Comparison of ENCODE assay signal across 12 cellular contexts in the genomic region with DNA sequence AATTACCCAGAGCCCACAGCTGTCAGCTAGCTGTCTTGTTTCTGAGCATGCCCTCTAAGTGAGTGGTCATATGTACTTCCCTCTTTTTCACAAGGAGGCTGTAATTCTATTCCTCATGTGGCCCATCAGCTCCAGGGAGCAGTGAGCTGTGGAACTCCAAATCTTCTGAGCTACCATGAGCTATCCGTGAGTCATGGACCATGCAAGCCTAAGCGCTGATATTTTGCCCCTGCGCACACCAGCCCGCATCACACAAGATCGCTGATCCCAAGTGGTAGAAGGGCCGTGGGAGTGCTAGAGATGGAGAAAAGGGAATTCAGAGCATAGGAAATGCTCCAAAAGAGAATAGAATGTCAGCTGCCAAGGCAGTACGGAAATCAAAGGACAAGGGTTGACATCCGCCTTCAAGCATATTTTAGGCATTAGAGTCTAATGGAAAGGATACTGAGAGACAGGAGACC. TPM values are rescaled to one million over a fixed set of nuclear protein-coding genes. Genes with fewer than 3 reads are reported as not detected.
DNase-seq lines count a peak whose midpoint lies in the region; ATAC-seq, FAIRE-seq and TF ChIP-seq lines count a peak whose summit lies in the region.
"Had no signal": no experiment of that assay in that cellular context is flagged by ENCODE, and none has a peak within 500 bp of the region (broad histone marks: within the 10 kb centered on the region; RNA-seq: fewer than 3 reads in every experiment).

No MANE protein-coding gene starts in this region.

- H3K4me3 ChIP-seq in bronchial epithelial cell (ENCODE audit: low read depth, low read length) (no peak overlapping the region), Peyer's patch (no peak overlapping the region)

- no peak overlapping the region for H3K27ac ChIP-seq in Peyer's patch

- FAIRE-seq in bronchial epithelial cell (lab: Jason Lieb, UNC), result no peak

- peaks cover 0 to 17% (median 12%) of the 10 kb centered on the region in 4 donors for H3K4me1 ChIP-seq in Peyer's patch

- no peaks in the 10 kb centered on the region for H3K27me3 ChIP-seq in bronchial epithelial cell (ENCODE audit: control insufficient read depth, insufficient read depth, low read length)
- H3K27me3 ChIP-seq in Peyer's patch, result peaks cover 0 to 10% of the 10 kb centered on the region in 2 donors

- peaks cover 0 to 4% (median 0%) of the 10 kb centered on the region in 4 donors for H3K9me3 ChIP-seq in Peyer's patch

- no peak for TF ChIP-seq CTCF in bronchial epithelial cell (IDR thresholded peaks at IDR 0.05; ENCODE audit: insufficient read depth, low read length, severe bottlenecking)
- no peak for TF ChIP-seq CTCF in Peyer's patch (IDR thresholded peaks at IDR 0.05)

- H3K36me3 ChIP-seq in bronchial epithelial cell (ENCODE audit: control insufficient read depth, insufficient read depth, low read length), result no peaks in the 10 kb centered on the region
- H3K36me3 ChIP-seq in Peyer's patch, result no peaks in the 10 kb centered on the region

- peak; percentile 99 for DNase-seq in HCEC 1CT
- DNase-seq in NCI-H446 treated with DMSO at 0.1 percent for 48 hours (lab: John Stamatoyannopoulos, UW), result peak; percentile 23
- DNase-seq in bronchial epithelial cell (ENCODE audit: low read depth), result peak; percentile 98
- peak; percentile 95 for DNase-seq in myocyte (ENCODE audit: low read depth)
- DNase-seq in Peyer's patch, result no peak
- DNase-seq: activated CD8-positive, alpha-beta memory T cell treated with anti-CD3 and anti-CD28 coated beads, Interleukin-2, amount 50 U/mL, for 4 hours; DMS79 treated with DMSO at 0.1 percent for 48 hours; hypothalamus; NCI-H2029 treated with DMSO at 0.1 percent for 48 hours; nephron progenitor cell had no signal

- TF ChIP-seq POLR2A in Peyer's patch (IDR thresholded peaks at IDR 0.05), result no peak

- ATAC-seq in GM21717 (IDR thresholded peaks at IDR 0.05; ENCODE audit: unreplicated experiment) (no peak), GM19351 (IDR thresholded peaks at IDR 0.05; ENCODE audit: unreplicated experiment) (no peak)

RNA-seq across cellular contexts. Expression of a gene that starts 5.5 kb away (rescaled TPM):
- total RNA-seq in bronchial epithelial cell (11.8 and 24.7 TPM in 2 replicates), myocyte (42.9 and 48.1 TPM in 2 replicates), Peyer's patch (not detected)
- 62.7 TPM for polyA plus RNA-seq in myocyte (2012)

RNA-seq across cellular contexts. Expression of a gene that starts 38.8 kb away (rescaled TPM):
- total RNA-seq in bronchial epithelial cell, result 5.5 and 9.7 TPM in 2 replicates
- total RNA-seq in myocyte, result 43.5 and 56.8 TPM in 2 replicates
- polyA plus RNA-seq in myocyte (2012), result 48.2 TPM
- total RNA-seq in Peyer's patch, result 10 to 100 TPM; 27.3 to 83.4 (median 61.4) TPM

Comparison
In these comparisons a context has a peak if more than half of its experiments do, and no peak if none do; other contexts are left out.
1. DNase-seq: peak in HCEC 1CT (single experiment), NCI-H446 treated with DMSO at 0.1 percent for 48 hours (single experiment), bronchial epithelial cell (single experiment) and myocyte (single experiment); none in Peyer's patch (0 of 3).
2. RNA of a gene that starts 5.5 kb away (total RNA-seq): 42.9 to 48.1 TPM in myocyte and 11.8 to 24.7 TPM in bronchial epithelial cell; not detected in Peyer's patch; every median in the first group is over 10 times any median in the second.